In the genomic region with DNA sequence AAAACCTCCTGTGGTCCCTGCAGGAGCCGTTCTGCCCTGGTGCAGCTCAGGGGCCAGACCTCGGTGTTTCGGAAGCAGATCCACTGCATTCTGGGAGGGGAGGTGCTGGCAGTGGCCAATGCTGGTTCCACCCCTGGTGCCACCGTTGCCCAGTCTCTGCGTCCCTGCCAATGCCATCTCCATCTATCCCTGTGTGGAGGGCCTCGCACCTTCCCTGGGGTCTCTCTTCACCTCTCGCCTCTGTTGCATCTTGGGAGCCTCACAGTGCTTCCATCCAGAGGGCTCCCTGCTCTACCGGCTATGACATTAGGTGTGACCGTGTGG, we compare ENCODE assay signal across 1 cellular context.
TF ChIP-seq lines count a peak whose summit lies in the region.

No MANE protein-coding gene starts in this region.

TF ChIP-seq in IMR-90, 13 proteins besides CTCF, POLR2A, EP300 and RAD21 (continued from another document):
- TF ChIP-seq, protein P1, sequence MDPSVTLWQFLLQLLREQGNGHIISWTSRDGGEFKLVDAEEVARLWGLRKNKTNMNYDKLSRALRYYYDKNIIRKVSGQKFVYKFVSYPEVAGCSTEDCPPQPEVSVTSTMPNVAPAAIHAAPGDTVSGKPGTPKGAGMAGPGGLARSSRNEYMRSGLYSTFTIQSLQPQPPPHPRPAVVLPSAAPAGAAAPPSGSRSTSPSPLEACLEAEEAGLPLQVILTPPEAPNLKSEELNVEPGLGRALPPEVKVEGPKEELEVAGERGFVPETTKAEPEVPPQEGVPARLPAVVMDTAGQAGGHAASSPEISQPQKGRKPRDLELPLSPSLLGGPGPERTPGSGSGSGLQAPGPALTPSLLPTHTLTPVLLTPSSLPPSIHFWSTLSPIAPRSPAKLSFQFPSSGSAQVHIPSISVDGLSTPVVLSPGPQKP (IDR thresholded peaks at IDR 0.05; ENCODE audit: borderline replicate concordance, low read depth, low read length): no peak
- TF ChIP-seq, protein P2, sequence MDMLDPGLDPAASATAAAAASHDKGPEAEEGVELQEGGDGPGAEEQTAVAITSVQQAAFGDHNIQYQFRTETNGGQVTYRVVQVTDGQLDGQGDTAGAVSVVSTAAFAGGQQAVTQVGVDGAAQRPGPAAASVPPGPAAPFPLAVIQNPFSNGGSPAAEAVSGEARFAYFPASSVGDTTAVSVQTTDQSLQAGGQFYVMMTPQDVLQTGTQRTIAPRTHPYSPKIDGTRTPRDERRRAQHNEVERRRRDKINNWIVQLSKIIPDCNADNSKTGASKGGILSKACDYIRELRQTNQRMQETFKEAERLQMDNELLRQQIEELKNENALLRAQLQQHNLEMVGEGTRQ (IDR thresholded peaks at IDR 0.05; ENCODE audit: low read depth, low read length): no peak
TF ChIP-seq in IMR-90: peak in this region for 0.
